In genomic region chr9:107405511-107405910, GRCh38 we compare ENCODE assay signal across 8 cellular contexts.
"Had no signal": no experiment of that assay in that cellular context is flagged by ENCODE, and none has a peak within 500 bp of the region (broad histone marks: within the 10 kb centered on the region; RNA-seq: fewer than 3 reads in every experiment).

No MANE protein-coding gene starts in this region.

- H3K4me3 ChIP-seq: GM23248, HAP-1, K562 had no signal

- H3K36me3 ChIP-seq: HAP-1 had no signal

- H3K9me3 ChIP-seq: HAP-1 had no signal

- DNase-seq: GM23248, GOT3, H7, HFFc6, IMR-90 had no signal

- FAIRE-seq: HTR-8/SVneo, K562 had no signal

- H3K4me1 ChIP-seq: HAP-1 had no signal

- H3K27ac ChIP-seq: GM23248 had no signal

- H3K9ac ChIP-seq: GM23248 had no signal

- H2AFZ ChIP-seq: GM23248 had no signal
